ENCODE assay signal across 8 cellular contexts in genomic region chr7:28410628-28411578, GRCh38. TPM values are rescaled to one million over a fixed set of nuclear protein-coding genes. Genes with fewer than 3 reads are reported as not detected.
A peak's percentile ranks its signal among the peaks of the same experiment; 100 is the strongest.
DNase-seq lines count a peak whose midpoint lies in the region; TF ChIP-seq lines count a peak whose summit lies in the region.

No MANE protein-coding gene starts in this region.

- H3K4me2 ChIP-seq in BLaER1 = peak overlapping the region; percentile 96

- no peaks in the 10 kb centered on the region for H3K36me3 ChIP-seq in BLaER1
- H3K36me3 ChIP-seq in SJSA1 = no peaks in the 10 kb centered on the region
- no peaks in the 10 kb centered on the region for H3K36me3 ChIP-seq in endocrine pancreas (ENCODE audit: control insufficient read depth, insufficient read depth, low read length)
- no peaks in the 10 kb centered on the region for H3K36me3 ChIP-seq in vagina

- peaks cover 52% of the 10 kb centered on the region for H3K27me3 ChIP-seq in BLaER1
- H3K27me3 ChIP-seq in SJSA1 (replicated peaks) = peaks cover 52% of the 10 kb centered on the region
- H3K27me3 ChIP-seq in endocrine pancreas (ENCODE audit: control insufficient read depth, insufficient read depth, low read length) = no peaks in the 10 kb centered on the region
- no peaks in the 10 kb centered on the region for H3K27me3 ChIP-seq in vagina

- DNase-seq in H4 (ENCODE audit: low spot score) (peak; percentile 54), SJSA1 (ENCODE audit: low read depth in 1 of 2, low spot score in 2 of 2) (peak in 1 of 2 experiments; percentile 19), mucosa of gallbladder (ENCODE audit: low spot score) (peak; percentile 13), vagina (ENCODE audit: extremely low spot score in 2 of 2) (no peak), cortex of kidney (lab: John Stamatoyannopoulos, UW) (no peak)
- DNase-seq in central memory CD4-positive, alpha-beta T cell = no peak

- TF ChIP-seq POLR2A in vagina (IDR thresholded peaks at IDR 0.05) = no peak

- H3K4me1 ChIP-seq in BLaER1 (peaks cover 24% of the 10 kb centered on the region), SJSA1 (replicated peaks) (peaks cover 26% of the 10 kb centered on the region), endocrine pancreas (ENCODE audit: control insufficient read depth, insufficient read depth, low read length) (no peaks in the 10 kb centered on the region), vagina (peaks cover 48% of the 10 kb centered on the region)

- H3K4me3 ChIP-seq in BLaER1 = peak overlapping the region; percentile 75
- peak overlapping the region; percentile 38 for H3K4me3 ChIP-seq in SJSA1
- H3K4me3 ChIP-seq in endocrine pancreas (ENCODE audit: control insufficient read depth, insufficient read depth, low read length) = peak overlapping the region; percentile 90
- peak overlapping the region; percentile 56 to 60 for H3K4me3 ChIP-seq in vagina

- H3K9ac ChIP-seq in BLaER1 (peak overlapping the region; percentile 66; the same call in 1 of the 2 replicates), endocrine pancreas (ENCODE audit: control insufficient read depth, insufficient read depth, low read length) (peak overlapping the region; percentile 92)

- peaks cover 8% of the 10 kb centered on the region; the same call in 1 of the 2 replicates for H4K20me1 ChIP-seq in BLaER1

- intact Hi-C loops in vagina (cut with DNase I) = no loop called here

- 0 out of 2 replicates have a peak, but pooled peaks cover 4% of the 10 kb centered on the region for H3K9me3 ChIP-seq in BLaER1
- no peaks in the 10 kb centered on the region for H3K9me3 ChIP-seq in SJSA1 (replicated peaks)
- no peaks in the 10 kb centered on the region for H3K9me3 ChIP-seq in endocrine pancreas (ENCODE audit: control insufficient read depth, low read length)
- no peaks in the 10 kb centered on the region for H3K9me3 ChIP-seq in vagina

- no peak for TF ChIP-seq CTCF in vagina (IDR thresholded peaks at IDR 0.05)

- H3K27ac ChIP-seq in BLaER1 (no peak overlapping the region), SJSA1 (no peak overlapping the region), vagina (peak overlapping the region; percentile 87)

RNA-seq across cellular contexts. Expression of gene CREB5, which starts 1.4 kb away (rescaled TPM):
- total RNA-seq in H4 (2014; rRNA removed; shearing (Covaris generic)) = 8.0 and 13.7 TPM in 2 replicates
- total RNA-seq in SJSA1 (2014; rRNA removed; shearing (Covaris generic)) = 1.00 and 6.0 TPM in 2 replicates
- total RNA-seq in mucosa of gallbladder (22.5 TPM), vagina (23.1 TPM)

Comparison
In these comparisons a context has a peak if more than half of its experiments do, and no peak if none do; other contexts are left out.
1. H3K4me3 ChIP-seq: peak in every context shown above with its lines; median percentile 90 in endocrine pancreas; 75 in BLaER1; 58 in vagina; 38 in SJSA1.
2. DNase-seq: peak in H4 (single experiment) and mucosa of gallbladder (single experiment); none in vagina (0 of 2), central memory CD4-positive, alpha-beta T cell (single experiment) and cortex of kidney (single experiment).